In genomic region chr4:118834070-118834469, GRCh38 we compare ENCODE assay signal across 12 cellular contexts. TPM values are rescaled to one million over a fixed set of nuclear protein-coding genes. Genes with fewer than 3 reads are reported as not detected.
DNase-seq lines count a peak whose midpoint lies in the region; ATAC-seq and TF ChIP-seq lines count a peak whose summit lies in the region.
"Had no signal": no experiment of that assay in that cellular context is flagged by ENCODE, and none has a peak within 500 bp of the region (broad histone marks: within the 10 kb centered on the region; RNA-seq: fewer than 3 reads in every experiment).

No MANE protein-coding gene starts in this region.

- peak overlapping the region; percentile 64 to 88 for H3K27ac Mint-ChIP-seq in natural killer cell treated with Interleukin-12 subunit alpha and Interleukin-12 subunit beta and Interleukin-15 and Interleukin-18, amount 100 ng/mL, for 72 hours

- H3K4me3 ChIP-seq in DND-41 (ENCODE audit: low read depth in 1 of 2, low read length in 2 of 2) (no peak overlapping the region), KMS-11 (IDR thresholded peaks at IDR 0.05; ENCODE audit: insufficient read depth, low read depth, low read length) (no peak overlapping the region), breast epithelium (peak overlapping the region in 1 of 3 donors; percentile 96), spleen (peak overlapping the region in 2 of 8 donors; percentile 90 to 99)

- no peaks in the 10 kb centered on the region for H3K9me3 ChIP-seq in DND-41 (ENCODE audit: insufficient read depth, low read length, severe bottlenecking)
- H3K9me3 ChIP-seq in breast epithelium, result no peaks in the 10 kb centered on the region
- no peaks in the 10 kb centered on the region for H3K9me3 ChIP-seq in spleen
- H3K9me3 ChIP-seq: ovary had no signal

- peaks cover 37% of the 10 kb centered on the region for H3K36me3 ChIP-seq in DND-41 (ENCODE audit: insufficient read depth, low read length)
- H3K36me3 ChIP-seq in KMS-11 (ENCODE audit: insufficient read depth), result no peaks in the 10 kb centered on the region
- H3K36me3 ChIP-seq in breast epithelium, result no peaks in the 10 kb centered on the region
- H3K36me3 ChIP-seq in spleen, result peaks cover 0 to 47% (median 28%) of the 10 kb centered on the region in 6 donors
- H3K36me3 ChIP-seq: ovary had no signal

- intact Hi-C loops in breast epithelium (cut with DNase I; ENCODE audit: low total_unique reads), result no loop called here
- intact Hi-C loops in spleen (cut with DNase I; ENCODE audit: low total_unique reads), result no loop called here

- H2AFZ ChIP-seq in DND-41 (ENCODE audit: low read depth, low read length) (no peak overlapping the region), KMS-11 (ENCODE audit: low read depth) (no peak overlapping the region)

- H3K36me3 Mint-ChIP-seq in natural killer cell treated with Interleukin-12 subunit alpha and Interleukin-12 subunit beta and Interleukin-15 and Interleukin-18, amount 100 ng/mL, for 72 hours, result peaks cover 31% of the 10 kb centered on the region

- no peaks in the 10 kb centered on the region for H3K9me3 Mint-ChIP-seq in natural killer cell treated with Interleukin-12 subunit alpha and Interleukin-12 subunit beta and Interleukin-15 and Interleukin-18, amount 100 ng/mL, for 72 hours

- H3K27ac ChIP-seq in DND-41 (ENCODE audit: low read length), result no peak overlapping the region
- peak overlapping the region; percentile 86; the same call in 1 of the 2 replicates for H3K27ac ChIP-seq in KMS-11
- peak overlapping the region; percentile 6 to 96 for H3K27ac ChIP-seq in breast epithelium
- H3K27ac ChIP-seq in spleen, result peak overlapping the region in 3 of 8 donors; percentile 94 to 98 (median 98)

- TF ChIP-seq POLR2A in breast epithelium (IDR thresholded peaks at IDR 0.05) (no peak), spleen (IDR thresholded peaks at IDR 0.05) (no peak)

- H3K4me2 ChIP-seq in DND-41 (ENCODE audit: insufficient read depth, low read length) (peak overlapping the region; percentile 83), KMS-11 (peak overlapping the region; percentile 80)

- 62 to 81% (median 76%) methylated on average over 4 of the region's 4 CpGs for WGBS in spleen, 5 donors

- H3K79me2 ChIP-seq in DND-41 (ENCODE audit: insufficient read depth, low read length), result peaks cover 27% of the 10 kb centered on the region
- peaks cover 27% of the 10 kb centered on the region for H3K79me2 ChIP-seq in KMS-11 (ENCODE audit: insufficient read depth, low read depth)

- H3K4me1 Mint-ChIP-seq in natural killer cell treated with Interleukin-12 subunit alpha and Interleukin-12 subunit beta and Interleukin-15 and Interleukin-18, amount 100 ng/mL, for 72 hours (ENCODE audit: low read depth in 2 of 2), result peaks cover 32% of the 10 kb centered on the region in 2 donors

- DNase-seq in DND-41 (no peak), breast epithelium (ENCODE audit: low spot score in 2 of 2) (no peak), spleen (no peak), NCI-H510A treated with DMSO at 0.1 percent for 48 hours (lab: John Stamatoyannopoulos, UW) (no peak), NAMALWA (ENCODE audit: low spot score) (no peak), NCI-H1694 (lab: John Stamatoyannopoulos, UW) (no peak)
- DNase-seq in natural killer cell treated with Interleukin-12 subunit alpha and Interleukin-12 subunit beta and Interleukin-15 and Interleukin-18, amount 100 ng/mL, for 72 hours (ENCODE audit: low spot score), result no peak
- DNase-seq: effector CD4-positive, alpha-beta T cell; ovary; substantia nigra had no signal

- H4K20me1 ChIP-seq in DND-41 (ENCODE audit: insufficient read depth, low read length) (no peaks in the 10 kb centered on the region), KMS-11 (ENCODE audit: insufficient read depth) (no peaks in the 10 kb centered on the region)

- H3K4me1 ChIP-seq in DND-41 (ENCODE audit: insufficient read depth, low read length) (peaks cover 28% of the 10 kb centered on the region), KMS-11 (ENCODE audit: low read depth, poor library complexity, severe bottlenecking) (peaks cover 27% of the 10 kb centered on the region), breast epithelium (no peaks in the 10 kb centered on the region), spleen (peaks cover 9 to 63% (median 46%) of the 10 kb centered on the region in 6 donors)

- H3K9ac ChIP-seq in DND-41 (ENCODE audit: low read depth, low read length) (peak overlapping the region; percentile 76), KMS-11 (peak overlapping the region; percentile 96; the same call in 1 of the 2 replicates)

- no peak for ATAC-seq in DND-41 (ENCODE audit: insufficient read depth, low read depth)
- no peak for ATAC-seq in natural killer cell treated with Interleukin-12 subunit alpha and Interleukin-12 subunit beta and Interleukin-15 and Interleukin-18, amount 100 ng/mL, for 72 hours
- ATAC-seq: activated CD4-positive, CD25-positive, alpha-beta regulatory T cell treated with anti-CD3 and anti-CD28 coated beads, Interleukin-2, amount 50 U/mL, for 24 hours had no signal

- H3K4me3 Mint-ChIP-seq in natural killer cell treated with Interleukin-12 subunit alpha and Interleukin-12 subunit beta and Interleukin-15 and Interleukin-18, amount 100 ng/mL, for 72 hours, result peak overlapping the region; percentile 96

- TF ChIP-seq CTCF in DND-41 (IDR thresholded peaks at IDR 0.05; ENCODE audit: borderline replicate concordance, extremely low read depth, low read length, poor library complexity, severe bottlenecking) (no peak), KMS-11 (conservative IDR thresholded peaks at IDR 0.05; ENCODE audit: low read depth, low read length) (no peak), breast epithelium (IDR thresholded peaks at IDR 0.05) (no peak), spleen (IDR thresholded peaks at IDR 0.05 in 8 of 11, conservative IDR thresholded peaks at IDR 0.05 in 3 of 11) (no peak)

- H3K27me3 ChIP-seq in DND-41 (ENCODE audit: insufficient read depth, low read length, poor library complexity) (no peaks in the 10 kb centered on the region), KMS-11 (ENCODE audit: insufficient read depth, low read depth) (no peaks in the 10 kb centered on the region), breast epithelium (no peaks in the 10 kb centered on the region), spleen (replicated peaks in 1 of 7) (no peaks in the 10 kb centered on the region)
- H3K27me3 ChIP-seq: ovary had no signal

- H3K27me3 Mint-ChIP-seq in natural killer cell treated with Interleukin-12 subunit alpha and Interleukin-12 subunit beta and Interleukin-15 and Interleukin-18, amount 100 ng/mL, for 72 hours, result peaks cover 0 to 4% of the 10 kb centered on the region in 2 donors

RNA-seq across cellular contexts. Expression of gene SEC24D, which starts 1.9 kb away (rescaled TPM):
- total RNA-seq in breast epithelium (10 to 100 TPM; 24.5 to 63.6 (median 50.8) TPM), spleen (10 to 100 TPM; 42.0 to 75.8 (median 65.3) TPM)
- total RNA-seq in natural killer cell treated with Interleukin-12 subunit alpha and Interleukin-12 subunit beta and Interleukin-15 and Interleukin-18, amount 100 ng/mL, for 72 hours, result 10 to 100 TPM; 76.7 to 89.9 TPM
- polyA plus RNA-seq in spleen, result 1 to 10 TPM; 5.2 to 9.4 (median 7.0) TPM

RNA-seq across cellular contexts. Expression of gene SYNPO2, which starts 54.6 kb away (rescaled TPM):
- total RNA-seq in breast epithelium, result 10 to 100 TPM; 30.2 to 90.1 (median 52.7) TPM
- under 1 TPM; 0.17 to 0.36 TPM for total RNA-seq in natural killer cell treated with Interleukin-12 subunit alpha and Interleukin-12 subunit beta and Interleukin-15 and Interleukin-18, amount 100 ng/mL, for 72 hours
- 10 to 100 TPM; 24.7 to 72.1 (median 36.9) TPM for total RNA-seq in spleen
- 1 to 10 TPM; 3.6 to 5.9 (median 4.2) TPM for polyA plus RNA-seq in spleen

Comparison
In these comparisons a context has a peak if more than half of its experiments do, and no peak if none do; other contexts are left out.
1. RNA of gene SYNPO2, which starts 54.6 kb away (total RNA-seq): 30.2 to 90.1 TPM in breast epithelium and 24.7 to 72.1 TPM in spleen; 0.17 to 0.36 TPM in natural killer cell treated with Interleukin-12 subunit alpha and Interleukin-12 subunit beta and Interleukin-15 and Interleukin-18, amount 100 ng/mL, for 72 hours; every median in the first group is over 10 times any median in the second.